In genomic region chr1:217857061-217857460, GRCh38 we compare ENCODE assay signal across 1 cellular context.
TF ChIP-seq lines count a peak whose summit lies in the region.

No MANE protein-coding gene starts in this region.

TF ChIP-seq in SK-N-SH, 30 proteins besides CTCF, POLR2A, EP300 and RAD21 (continued from another document):
- TF ChIP-seq MAX (IDR thresholded peaks at IDR 0.05; ENCODE audit: low read depth) (peak; percentile 57), MXI1 (IDR thresholded peaks at IDR 0.05; ENCODE audit: low read depth, low read length) (no peak), RXRA (IDR thresholded peaks at IDR 0.05; ENCODE audit: borderline replicate concordance, low read depth) (peak; percentile 67; the same call in 1 of the 2 replicates), TCF12 (IDR thresholded peaks at IDR 0.05) (peak; percentile 95), GABPA (IDR thresholded peaks at IDR 0.05; ENCODE audit: low read depth) (no peak), FOXJ3 (CRISPR knock-in tag; IDR thresholded peaks at IDR 0.05) (no peak), SMC3 (IDR thresholded peaks at IDR 0.05; ENCODE audit: low read depth, low read length) (no peak), GATA2 (CRISPR knock-in tag; IDR thresholded peaks at IDR 0.05) (no peak), PBX3 (IDR thresholded peaks at IDR 0.05) (peak; percentile 95), YY1 (IDR thresholded peaks at IDR 0.05; ENCODE audit: low read depth) (no peak), TEAD4 (IDR thresholded peaks at IDR 0.05; ENCODE audit: borderline replicate concordance, insufficient read depth) (peak; percentile 90), ZBTB33 (IDR thresholded peaks at IDR 0.05; ENCODE audit: borderline replicate concordance, low read depth) (peak; percentile 76), FOXM1 (IDR thresholded peaks at IDR 0.05; ENCODE audit: low read depth) (peak; percentile 83), POLR2AphosphoS5 (IDR thresholded peaks at IDR 0.05; ENCODE audit: low read depth, low read length) (peak; percentile 66; the same call in 1 of the 2 replicates), FOSL2 (IDR thresholded peaks at IDR 0.05; ENCODE audit: borderline replicate concordance, low read depth) (peak; percentile 41; the same call in 1 of the 2 replicates), EZH2phosphoT487 (IDR thresholded peaks at IDR 0.05; ENCODE audit: borderline replicate concordance, low read depth) (no peak), NRF1 (IDR thresholded peaks at IDR 0.05; ENCODE audit: low read depth, low read length) (no peak), IRF3 (IDR thresholded peaks at IDR 0.05; ENCODE audit: low read depth, low read length) (no peak), SIN3A (IDR thresholded peaks at IDR 0.05; ENCODE audit: borderline replicate concordance, low read depth, low read length) (no peak), USF2 (IDR thresholded peaks at IDR 0.05; ENCODE audit: borderline replicate concordance, low read depth, low read length) (no peak)
TF ChIP-seq in SK-N-SH: peak in this region for 12.
